8 cellular contexts compared by ENCODE assay signal in the genomic region with DNA sequence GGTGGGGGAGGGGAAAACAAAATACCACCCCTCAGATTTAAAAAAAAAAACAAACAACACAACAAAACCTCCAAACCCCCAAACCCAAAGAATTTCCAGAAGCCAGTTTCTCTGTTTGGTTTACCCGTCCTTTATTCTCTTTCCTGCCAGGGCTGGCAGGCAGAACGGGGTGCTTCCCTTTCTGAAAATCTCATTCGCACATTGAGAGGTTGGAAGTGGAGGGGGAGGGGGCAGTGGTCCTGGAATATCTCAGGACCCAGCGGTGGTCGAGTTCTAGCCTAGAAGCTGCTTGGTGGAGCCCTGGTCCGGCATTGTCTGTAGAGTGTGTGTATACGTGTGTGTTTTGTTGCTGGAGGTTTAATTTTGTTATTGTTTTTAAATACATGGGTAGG. TPM values are rescaled to one million over a fixed set of nuclear protein-coding genes. Genes with fewer than 3 reads are reported as not detected.
A peak's percentile ranks its signal among the peaks of the same experiment; 100 is the strongest.
DNase-seq lines count a peak whose midpoint lies in the region; ATAC-seq and TF ChIP-seq lines count a peak whose summit lies in the region.

No MANE protein-coding gene starts in this region.

- H3K4me1 Mint-ChIP-seq in activated CD4-positive, alpha-beta memory T cell treated with anti-CD3 and anti-CD28 coated beads, Interleukin-2, amount 10 ng/mL, durations not matched to agents 7 days and 5 days: peaks cover 50% of the 10 kb centered on the region
- peaks cover 61% of the 10 kb centered on the region for H3K4me1 Mint-ChIP-seq in stimulated activated naive CD8-positive, alpha-beta T cell treated with anti-CD3 and anti-CD28 coated beads, Interleukin-15, amount 100 ng/mL, for 72 hours

- H3K4me3 ChIP-seq in left ventricle myocardium inferior (peak overlapping the region; percentile 77), iPS-15b (ENCODE audit: low read depth, low read length) (peak overlapping the region; percentile 85)

- H3K9me3 Mint-ChIP-seq in activated CD4-positive, alpha-beta memory T cell treated with anti-CD3 and anti-CD28 coated beads, Interleukin-2, amount 10 ng/mL, durations not matched to agents 7 days and 5 days: no peaks in the 10 kb centered on the region
- H3K9me3 Mint-ChIP-seq in stimulated activated naive CD8-positive, alpha-beta T cell treated with anti-CD3 and anti-CD28 coated beads, Interleukin-15, amount 100 ng/mL, for 72 hours: peaks cover 1 to 3% of the 10 kb centered on the region in 2 donors

- H3K27me3 Mint-ChIP-seq in activated CD4-positive, alpha-beta memory T cell treated with anti-CD3 and anti-CD28 coated beads, Interleukin-2, amount 10 ng/mL, durations not matched to agents 7 days and 5 days: peaks cover 24% of the 10 kb centered on the region
- peaks cover 8% of the 10 kb centered on the region for H3K27me3 Mint-ChIP-seq in stimulated activated naive CD8-positive, alpha-beta T cell treated with anti-CD3 and anti-CD28 coated beads, Interleukin-15, amount 100 ng/mL, for 72 hours

- peaks cover 43% of the 10 kb centered on the region for H3K4me1 ChIP-seq in left ventricle myocardium inferior
- peaks cover 20% of the 10 kb centered on the region for H3K4me1 ChIP-seq in iPS-15b (ENCODE audit: control insufficient read depth, insufficient read depth, low read length)

- TF ChIP-seq CTCF in left ventricle myocardium inferior (IDR thresholded peaks at IDR 0.05; ENCODE audit: borderline replicate concordance): no peak

- H3K27ac ChIP-seq in left ventricle myocardium inferior (replicated peaks): peak overlapping the region; percentile 83

- DNase-seq in left ventricle myocardium inferior (no peak), Right ventricle myocardium inferior (ENCODE audit: missing footprints) (no peak), NCI-H2227 treated with DMSO at 0.1 percent for 48 hours (lab: John Stamatoyannopoulos, UW) (no peak), G401 (ENCODE audit: low spot score) (no peak)
- no peak for DNase-seq in activated CD4-positive, alpha-beta memory T cell treated with anti-CD3 and anti-CD28 coated beads, Interleukin-2, amount 10 ng/mL, durations not matched to agents 7 days and 5 days
- no peak for DNase-seq in stimulated activated naive CD8-positive, alpha-beta T cell treated with anti-CD3 and anti-CD28 coated beads, Interleukin-15, amount 100 ng/mL, for 72 hours

- no peaks in the 10 kb centered on the region for H3K27me3 ChIP-seq in left ventricle myocardium inferior (ENCODE audit: low read depth)
- H3K27me3 ChIP-seq in iPS-15b (ENCODE audit: control insufficient read depth, insufficient read depth, low read length): peaks cover 10% of the 10 kb centered on the region

- peak overlapping the region; percentile 66 for H3K27ac Mint-ChIP-seq in activated CD4-positive, alpha-beta memory T cell treated with anti-CD3 and anti-CD28 coated beads, Interleukin-2, amount 10 ng/mL, durations not matched to agents 7 days and 5 days
- H3K27ac Mint-ChIP-seq in stimulated activated naive CD8-positive, alpha-beta T cell treated with anti-CD3 and anti-CD28 coated beads, Interleukin-15, amount 100 ng/mL, for 72 hours: peak overlapping the region; percentile 46 to 88

- intact Hi-C loops in left ventricle myocardium inferior (cut with micrococcal nuclease): no loop called here
- intact Hi-C loops in Right ventricle myocardium inferior (cut with DNase I): loop anchor here (2.0 kb wide), 1 partner anchor 47 kb away; no protein-coding TSS in a partner anchor

- H3K9me3 ChIP-seq in left ventricle myocardium inferior (replicated peaks) (no peaks in the 10 kb centered on the region), iPS-15b (ENCODE audit: control insufficient read depth, insufficient read depth, low read length) (no peaks in the 10 kb centered on the region)

- peak overlapping the region; percentile 61 for H3K9ac ChIP-seq in iPS-15b (ENCODE audit: low read depth, low read length)

- ATAC-seq in Right ventricle myocardium inferior (no peak), HG02852 (IDR thresholded peaks at IDR 0.05; ENCODE audit: unreplicated experiment) (no peak)
- ATAC-seq in stimulated activated naive CD8-positive, alpha-beta T cell treated with anti-CD3 and anti-CD28 coated beads, Interleukin-15, amount 100 ng/mL, for 72 hours: no peak

- peak overlapping the region; percentile 83 for H3K4me3 Mint-ChIP-seq in activated CD4-positive, alpha-beta memory T cell treated with anti-CD3 and anti-CD28 coated beads, Interleukin-2, amount 10 ng/mL, durations not matched to agents 7 days and 5 days
- peak overlapping the region; percentile 82 to 91 for H3K4me3 Mint-ChIP-seq in stimulated activated naive CD8-positive, alpha-beta T cell treated with anti-CD3 and anti-CD28 coated beads, Interleukin-15, amount 100 ng/mL, for 72 hours

- H3K36me3 ChIP-seq in left ventricle myocardium inferior (no peaks in the 10 kb centered on the region), iPS-15b (ENCODE audit: control insufficient read depth, insufficient read depth, low read length) (no peaks in the 10 kb centered on the region)

- CTCF ChIA-PET in activated CD4-positive, alpha-beta memory T cell treated with anti-CD3 and anti-CD28 coated beads, Interleukin-2, amount 10 ng/mL, durations not matched to agents 7 days and 5 days (lab: Charles Lee): interaction anchor here (0.8 kb wide), 1 partner anchor 12 kb away, joined by 3 read pairs; no protein-coding TSS in a partner anchor

- in situ Hi-C loops in G401 (cut with HindIII; ENCODE audit: low sequenced_read_pairs): no loop called here

- peaks cover 23% of the 10 kb centered on the region for H3K36me3 Mint-ChIP-seq in activated CD4-positive, alpha-beta memory T cell treated with anti-CD3 and anti-CD28 coated beads, Interleukin-2, amount 10 ng/mL, durations not matched to agents 7 days and 5 days (ENCODE audit: low read depth)

- POLR2A ChIA-PET in activated CD4-positive, alpha-beta memory T cell treated with anti-CD3 and anti-CD28 coated beads, Interleukin-2, amount 10 ng/mL, durations not matched to agents 7 days and 5 days (lab: Charles Lee): interaction anchor here (0.9 to 2.8 kb wide), 6 partner anchors 13 to 170 kb away, joined by 3 to 23 read pairs (median 4); partner anchors contain the start of gene GAN

RNA-seq across cellular contexts. Expression of gene CMIP, which starts 1.3 kb away (rescaled TPM):
- total RNA-seq in left ventricle myocardium inferior (11.2 TPM), Right ventricle myocardium inferior (10.5 TPM)
- total RNA-seq in activated CD4-positive, alpha-beta memory T cell treated with anti-CD3 and anti-CD28 coated beads, Interleukin-2, amount 10 ng/mL, durations not matched to agents 7 days and 5 days: 10 to 100 TPM; 57.1 to 58.3 TPM
- 4.6 and 8.6 TPM in 2 replicates for total RNA-seq in G401 (2014; rRNA removed; shearing (Covaris generic))
